ENCODE assay signal across 8 cellular contexts in the genomic region with DNA sequence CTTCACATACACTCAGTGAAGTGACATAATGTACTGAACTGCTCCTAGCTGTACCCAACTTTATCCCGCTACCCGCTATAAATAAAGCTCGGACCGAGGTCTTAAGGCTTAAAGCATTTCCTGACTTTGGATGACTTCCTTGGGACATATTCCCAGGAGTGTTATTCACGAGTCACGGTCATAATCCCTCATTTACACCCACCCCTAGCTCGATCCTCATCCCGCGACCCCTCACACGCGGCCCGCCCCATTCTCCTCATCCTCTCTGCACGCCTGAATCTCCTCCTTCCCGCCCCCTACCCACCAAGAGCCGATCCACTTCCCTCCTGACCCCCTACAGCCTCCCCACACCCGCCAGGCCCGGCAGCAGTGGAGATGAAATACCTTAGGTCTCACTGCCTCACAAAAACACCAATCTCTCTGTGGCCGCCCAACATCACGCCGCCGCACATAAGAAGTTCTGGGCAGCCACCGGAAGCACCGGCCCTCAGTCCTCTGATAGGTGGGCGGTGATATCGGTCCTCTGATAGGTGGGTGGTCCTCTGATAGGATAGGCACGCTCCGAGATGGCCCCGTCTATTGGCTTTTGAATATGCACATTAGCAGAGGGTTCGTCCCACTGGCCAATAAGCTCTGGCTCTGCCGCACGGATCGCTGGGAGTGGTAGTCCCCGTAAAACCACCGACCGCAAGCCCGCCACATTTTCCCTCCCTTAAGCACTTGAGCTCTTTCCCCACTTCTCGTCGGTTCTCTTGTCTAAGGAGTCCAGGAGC. TPM values are rescaled to one million over a fixed set of nuclear protein-coding genes. Genes with fewer than 3 reads are reported as not detected.
A peak's percentile ranks its signal among the peaks of the same experiment; 100 is the strongest.
DNase-seq lines count a peak whose midpoint lies in the region; ATAC-seq lines count a peak whose summit lies in the region.

A gene with protein sequence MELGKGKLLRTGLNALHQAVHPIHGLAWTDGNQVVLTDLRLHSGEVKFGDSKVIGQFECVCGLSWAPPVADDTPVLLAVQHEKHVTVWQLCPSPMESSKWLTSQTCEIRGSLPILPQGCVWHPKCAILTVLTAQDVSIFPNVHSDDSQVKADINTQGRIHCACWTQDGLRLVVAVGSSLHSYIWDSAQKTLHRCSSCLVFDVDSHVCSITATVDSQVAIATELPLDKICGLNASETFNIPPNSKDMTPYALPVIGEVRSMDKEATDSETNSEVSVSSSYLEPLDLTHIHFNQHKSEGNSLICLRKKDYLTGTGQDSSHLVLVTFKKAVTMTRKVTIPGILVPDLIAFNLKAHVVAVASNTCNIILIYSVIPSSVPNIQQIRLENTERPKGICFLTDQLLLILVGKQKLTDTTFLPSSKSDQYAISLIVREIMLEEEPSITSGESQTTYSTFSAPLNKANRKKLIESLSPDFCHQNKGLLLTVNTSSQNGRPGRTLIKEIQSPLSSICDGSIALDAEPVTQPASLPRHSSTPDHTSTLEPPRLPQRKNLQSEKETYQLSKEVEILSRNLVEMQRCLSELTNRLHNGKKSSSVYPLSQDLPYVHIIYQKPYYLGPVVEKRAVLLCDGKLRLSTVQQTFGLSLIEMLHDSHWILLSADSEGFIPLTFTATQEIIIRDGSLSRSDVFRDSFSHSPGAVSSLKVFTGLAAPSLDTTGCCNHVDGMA (minus strand): TSS at position 462 of the 773 bp plus-strand sequence. CDS start 7,897 bp downstream, outside the sequence.

- peak; percentile 100 for DNase-seq in Ammon's horn (ENCODE audit: low spot score)
- peak; percentile 79 for DNase-seq in GM19238 (ENCODE audit: insufficient read length, low spot score)
- DNase-seq in NCI-H524 (lab: John Stamatoyannopoulos, UW): peak; percentile 98 to 99
- peak; percentile 97 for DNase-seq in activated CD4-positive, alpha-beta T cell treated with anti-CD3 and anti-CD28 coated beads for 36 hours
- DNase-seq in kidney tubule cell (ENCODE audit: low spot score): peak; percentile 98
- peak; percentile 72 to 91 (median 80) for DNase-seq in stimulated activated CD4-positive, alpha-beta T cell treated with anti-CD3 and anti-CD28 coated beads, Interleukin-1b, Interleukin-23, amount 100 ng/mL, for 24 hours (ENCODE audit: low read depth in 4 of 4, low spot score in 1 of 4)

- H3K4me1 Mint-ChIP-seq in activated CD4-positive, alpha-beta T cell treated with anti-CD3 and anti-CD28 coated beads for 36 hours: peaks cover 25% of the 10 kb centered on the region

- H3K27ac ChIP-seq in cingulate gyrus (ENCODE audit: low read depth, low read length): peak within 1 kb of the TSS; percentile 76

- H3K4me3 Mint-ChIP-seq in activated CD4-positive, alpha-beta T cell treated with anti-CD3 and anti-CD28 coated beads for 36 hours: peak within 1 kb of the TSS; percentile 88

- CTCF ChIA-PET in activated CD4-positive, alpha-beta T cell treated with anti-CD3 and anti-CD28 coated beads for 36 hours (lab: Charles Lee): interaction anchor here (0.8 to 2.1 kb wide), 8 partner anchors 13 to 222 kb away, joined by 3 to 14 read pairs (median 5); a partner anchor contains a TSS

- POLR2A ChIA-PET in activated CD4-positive, alpha-beta T cell treated with anti-CD3 and anti-CD28 coated beads for 36 hours (lab: Charles Lee): interaction anchor here (0.5 to 1.9 kb wide), 11 partner anchors 22 to 611 kb away, joined by 3 to 34 read pairs (median 5); a partner anchor contains a TSS

- H3K9me3 Mint-ChIP-seq in activated CD4-positive, alpha-beta T cell treated with anti-CD3 and anti-CD28 coated beads for 36 hours (ENCODE audit: low read depth): no peaks in the 10 kb centered on the region

- intact Hi-C loops in activated CD4-positive, alpha-beta T cell treated with anti-CD3 and anti-CD28 coated beads for 36 hours (cut with DNase I, micrococcal nuclease): loop anchor here (1.0 to 5.0 kb wide), 8 partner anchors 29 to 746 kb away; a partner anchor contains a TSS

- peak; percentile 99 for ATAC-seq in HG03442 (IDR thresholded peaks at IDR 0.05; ENCODE audit: unreplicated experiment)
- ATAC-seq in activated CD4-positive, alpha-beta T cell treated with anti-CD3 and anti-CD28 coated beads for 36 hours: peak; percentile 100

- peaks cover 1% of the 10 kb centered on the region for H3K36me3 Mint-ChIP-seq in activated CD4-positive, alpha-beta T cell treated with anti-CD3 and anti-CD28 coated beads for 36 hours (ENCODE audit: low read depth)

- H3K27me3 Mint-ChIP-seq in activated CD4-positive, alpha-beta T cell treated with anti-CD3 and anti-CD28 coated beads for 36 hours: peaks cover 5% of the 10 kb centered on the region

- peak within 1 kb of the TSS; percentile 91 for H3K27ac Mint-ChIP-seq in activated CD4-positive, alpha-beta T cell treated with anti-CD3 and anti-CD28 coated beads for 36 hours

RNA-seq across cellular contexts. Expression of the gene that starts here (rescaled TPM):
- total RNA-seq in activated CD4-positive, alpha-beta T cell treated with anti-CD3 and anti-CD28 coated beads for 36 hours: 10 to 100 TPM; 13.2 to 21.5 TPM

Comparison
In these comparisons a context has a peak if more than half of its experiments do, and no peak if none do; other contexts are left out.
1. Peak in every context shown above with its lines: DNase-seq, ATAC-seq and H3K27ac ChIP-seq.